8 cellular contexts compared by ENCODE assay signal in the genomic region with DNA sequence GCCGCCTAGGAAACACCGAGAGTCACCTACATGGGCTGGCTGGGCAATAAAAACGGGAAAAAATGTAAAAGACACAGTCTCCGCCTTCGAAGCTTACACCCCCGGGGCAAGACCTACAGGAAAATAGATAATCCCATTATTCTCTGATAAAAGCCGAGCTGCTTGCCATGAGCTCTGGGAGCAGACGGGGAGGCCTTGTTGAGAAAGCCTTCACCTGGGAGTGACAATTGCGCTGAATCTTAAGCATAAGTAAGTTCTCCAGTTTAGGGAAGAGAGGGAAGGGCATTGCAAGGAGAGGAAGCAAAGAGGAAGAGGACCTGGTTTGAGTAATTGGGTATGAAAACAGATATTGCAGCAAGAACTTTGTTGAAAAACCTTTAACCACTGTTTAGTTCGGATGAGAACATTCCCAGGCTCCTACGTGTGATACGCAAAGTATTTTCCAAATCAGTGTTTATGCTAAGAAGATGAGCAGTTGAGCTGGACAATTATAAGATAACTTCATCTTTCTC. TPM values are rescaled to one million over a fixed set of nuclear protein-coding genes. Genes with fewer than 3 reads are reported as not detected.
DNase-seq lines count a peak whose midpoint lies in the region; ATAC-seq and TF ChIP-seq lines count a peak whose summit lies in the region.

No MANE protein-coding gene starts in this region.

- no peaks in the 10 kb centered on the region for H3K36me3 ChIP-seq in mesendoderm (ENCODE audit: control insufficient read depth, insufficient read depth, low read length)

- peak overlapping the region; percentile 93 for H3K4me2 ChIP-seq in mesendoderm (ENCODE audit: low read length)

- H2AK5ac ChIP-seq in mesendoderm (ENCODE audit: low read length): no peak overlapping the region

- no peak overlapping the region for H2BK15ac ChIP-seq in mesendoderm (replicated peaks; ENCODE audit: low read depth)

- H4K5ac ChIP-seq in mesendoderm (ENCODE audit: low read length): peak overlapping the region; percentile 84

- no peak overlapping the region for H3K23ac ChIP-seq in mesendoderm (ENCODE audit: low read length)

- peak overlapping the region; percentile 80 for H3K56ac ChIP-seq in mesendoderm (ENCODE audit: low read length)

- no peak overlapping the region for H2BK5ac ChIP-seq in mesendoderm (ENCODE audit: low read length)

- H3K79me2 ChIP-seq in mesendoderm (ENCODE audit: control insufficient read depth, insufficient read depth, low read length): peaks cover 7% of the 10 kb centered on the region

- H3K9ac ChIP-seq in mesendoderm (ENCODE audit: low read length): peak overlapping the region; percentile 80

- H3K4me3 ChIP-seq in astrocyte of the cerebellum (ENCODE audit: low read depth, low read length) (peak overlapping the region; percentile 92), mesendoderm (ENCODE audit: low read length) (peak overlapping the region; percentile 39)

- in situ Hi-C loops in astrocyte of the cerebellum (cut with HindIII; ENCODE audit: low sequenced_read_pairs): no loop called here

- H3K18ac ChIP-seq in mesendoderm (ENCODE audit: low read length): peak overlapping the region; percentile 94

- TF ChIP-seq CTCF in astrocyte of the cerebellum (IDR thresholded peaks at IDR 0.05; ENCODE audit: low read depth, low read length, missing control alignments): no peak

- no peaks in the 10 kb centered on the region for H3K79me1 ChIP-seq in mesendoderm (ENCODE audit: low read length)

- DNase-seq in AML-193 (lab: John Stamatoyannopoulos, UW) (peak; percentile 8 to 25), astrocyte of the cerebellum (ENCODE audit: low read depth) (no peak), mesendoderm (peak; percentile 82), OCI-M2 (lab: John Stamatoyannopoulos, UW; ENCODE audit: unreplicated experiment) (no peak), SIG-M5 treated with dmso at 0.1 percent for 504 hours (lab: John Stamatoyannopoulos, UW; ENCODE audit: unreplicated experiment) (no peak), cerebellar cortex (ENCODE audit: low spot score) (no peak)

- no peak overlapping the region for H2BK120ac ChIP-seq in mesendoderm (ENCODE audit: low read depth, low read length)

- peak overlapping the region; percentile 94 for H3K27ac ChIP-seq in mesendoderm (ENCODE audit: low read depth, low read length)

- no CpG with 5 or more reads among the region's 12 CpGs for WGBS in mesendoderm (ENCODE audit: extremely low coverage, insufficient coverage, low lambda C conversion rate)

- peak overlapping the region; percentile 70 for H4K8ac ChIP-seq in mesendoderm (ENCODE audit: low read depth, low read length)

- ATAC-seq in HG03135 (IDR thresholded peaks at IDR 0.05; ENCODE audit: unreplicated experiment) (peak; percentile 1), HG02798 (IDR thresholded peaks at IDR 0.05; ENCODE audit: poor library complexity, unreplicated experiment) (no peak)

- no peak overlapping the region for H3K4ac ChIP-seq in mesendoderm (ENCODE audit: low read depth, low read length)

- peaks cover 2% of the 10 kb centered on the region for H3K4me1 ChIP-seq in mesendoderm (ENCODE audit: control insufficient read depth, low read depth, low read length)

- H3K27me3 ChIP-seq in mesendoderm (ENCODE audit: insufficient read depth, low read length, poor library complexity): no peaks in the 10 kb centered on the region

RNA-seq across cellular contexts. Expression of a gene that starts 0.8 kb away (rescaled TPM):
- 21.6 TPM for polyA plus RNA-seq in mesendoderm (2013, experiment 1 of 2)
- 21.6 TPM for polyA plus RNA-seq in mesendoderm (2013, experiment 2 of 2)

RNA-seq across cellular contexts. Expression of a gene that starts 32.0 kb away (rescaled TPM):
- not detected for polyA plus RNA-seq in mesendoderm (2013, experiment 1 of 2)
- polyA plus RNA-seq in mesendoderm (2013, experiment 2 of 2): not detected

Comparison
In these comparisons a context has a peak if more than half of its experiments do, and no peak if none do; other contexts are left out.
1. DNase-seq: peak in AML-193 (2 of 2) and mesendoderm (single experiment); none in astrocyte of the cerebellum (single experiment), OCI-M2 (single experiment), SIG-M5 treated with dmso at 0.1 percent for 504 hours (single experiment) and cerebellar cortex (single experiment).